14 cellular contexts compared by ENCODE assay signal in the genomic region with DNA sequence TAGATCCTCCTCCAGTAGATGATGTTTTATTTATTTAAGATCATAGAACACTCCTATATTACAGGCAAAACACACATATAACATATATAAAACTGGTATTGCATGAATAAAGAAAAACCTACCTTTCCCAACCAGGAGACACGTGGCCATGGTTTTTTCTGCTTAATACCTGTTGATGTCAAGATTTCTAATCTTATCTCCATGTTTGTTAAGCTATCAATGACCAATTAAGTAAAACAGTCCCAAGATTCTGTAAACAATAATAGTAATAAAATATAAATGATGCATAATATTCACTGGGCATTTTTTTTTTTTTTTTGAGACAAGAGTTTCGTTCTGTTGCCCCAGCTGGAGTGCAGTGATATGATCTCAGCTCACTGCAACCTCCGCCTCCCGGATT. TPM values are rescaled to one million over a fixed set of nuclear protein-coding genes. Genes with fewer than 3 reads are reported as not detected.
A peak's percentile ranks its signal among the peaks of the same experiment; 100 is the strongest.
DNase-seq lines count a peak whose midpoint lies in the region; ATAC-seq and TF ChIP-seq lines count a peak whose summit lies in the region.
"Had no signal": no experiment of that assay in that cellular context is flagged by ENCODE, and none has a peak within 500 bp of the region (broad histone marks: within the 10 kb centered on the region; RNA-seq: fewer than 3 reads in every experiment).

No MANE protein-coding gene starts in this region.

- H3K4me1 ChIP-seq in Loucy (ENCODE audit: insufficient read depth, low read length, poor library complexity, severe bottlenecking) = peaks cover 21% of the 10 kb centered on the region
- H3K4me1 ChIP-seq in SJCRH30 = peaks cover 6% of the 10 kb centered on the region; the same call in 1 of the 2 replicates

- H3K4me1 Mint-ChIP-seq in CD4-positive, alpha-beta T cell (ENCODE audit: low read depth) = peaks cover 16% of the 10 kb centered on the region
- H3K4me1 Mint-ChIP-seq in brain (peaks cover 58% of the 10 kb centered on the region), nephron (peaks cover 14% of the 10 kb centered on the region)

- no peak for ATAC-seq in CD4-positive, alpha-beta T cell (ENCODE audit: poor library complexity)
- ATAC-seq in GM18505 (IDR thresholded peaks at IDR 0.05; ENCODE audit: unreplicated experiment) (no peak), HG03097 (IDR thresholded peaks at IDR 0.05; ENCODE audit: low FRiP score, unreplicated experiment) (no peak)
- ATAC-seq: gastroesophageal sphincter had no signal

- H3K79me2 ChIP-seq in Loucy (ENCODE audit: insufficient read depth, low read length) = no peaks in the 10 kb centered on the region

- no peaks in the 10 kb centered on the region for H3K36me3 ChIP-seq in Loucy (ENCODE audit: insufficient read depth, low read length)
- H3K36me3 ChIP-seq in SJCRH30 = peaks cover 5% of the 10 kb centered on the region; the same call in 1 of the 2 replicates

- H3K9me3 Mint-ChIP-seq in CD4-positive, alpha-beta T cell = no peaks in the 10 kb centered on the region
- H3K9me3 Mint-ChIP-seq in brain (no peaks in the 10 kb centered on the region), nephron (no peaks in the 10 kb centered on the region)

- H2AFZ ChIP-seq in Loucy (ENCODE audit: low read length) = no peak overlapping the region

- no peak overlapping the region for H3K9ac ChIP-seq in Loucy (ENCODE audit: low read depth, low read length, poor library complexity, severe bottlenecking)

- TF ChIP-seq CTCF in CD4-positive, alpha-beta T cell (IDR thresholded peaks at IDR 0.05) = no peak
- TF ChIP-seq CTCF in Loucy (conservative IDR thresholded peaks at IDR 0.05; ENCODE audit: low read length) (no peak), brain (conservative IDR thresholded peaks at IDR 0.05) (no peak), nephron (IDR thresholded peaks at IDR 0.05; ENCODE audit: unreplicated experiment in 3 of 3) (no peak)

- no peak for DNase-seq in CD4-positive, alpha-beta T cell
- DNase-seq in SJCRH30 (no peak), cortex of kidney (lab: John Stamatoyannopoulos, UW) (no peak)
- DNase-seq: aorta, Kasumi-1, NCI-H1930, NCI-H526 treated with DMSO at 0.1 percent for 48 hours had no signal

- POLR2A ChIA-PET in CD4-positive, alpha-beta T cell (lab: Charles Lee) = no interaction called here

- H3K36me3 Mint-ChIP-seq in CD4-positive, alpha-beta T cell (ENCODE audit: low read depth) = peaks cover 12% of the 10 kb centered on the region
- peaks cover 8% of the 10 kb centered on the region for H3K36me3 Mint-ChIP-seq in brain
- peaks cover 5% of the 10 kb centered on the region for H3K36me3 Mint-ChIP-seq in nephron (ENCODE audit: low read depth)

- intact Hi-C loops in CD4-positive, alpha-beta T cell (cut with DNase I, micrococcal nuclease) = no loop called here

- H3K27ac Mint-ChIP-seq in CD4-positive, alpha-beta T cell = no peak overlapping the region
- H3K27ac Mint-ChIP-seq in brain (peak overlapping the region in 2 of 5 experiments; percentile 21 to 69), nephron (peak overlapping the region in 1 of 3 experiments; percentile 30)

- H3K9me2 ChIP-seq in Loucy (replicated peaks; ENCODE audit: low read depth, low read length) = no peaks in the 10 kb centered on the region

- CTCF ChIA-PET in CD4-positive, alpha-beta T cell (lab: Charles Lee) = no interaction called here

- peak overlapping the region; percentile 91 for H3K4me3 Mint-ChIP-seq in CD4-positive, alpha-beta T cell
- peak overlapping the region; percentile 85 to 91 (median 86) for H3K4me3 Mint-ChIP-seq in brain
- peak overlapping the region; percentile 88 to 96 (median 90) for H3K4me3 Mint-ChIP-seq in nephron

- H3K9me3 ChIP-seq in CD4-positive, alpha-beta T cell (ENCODE audit: control insufficient read depth, low read length) = no peaks in the 10 kb centered on the region
- H3K9me3 ChIP-seq in Loucy (ENCODE audit: insufficient read depth, low read depth, low read length) (no peaks in the 10 kb centered on the region), SJCRH30 (replicated peaks) (no peaks in the 10 kb centered on the region)
- H3K9me3 ChIP-seq: gastroesophageal sphincter had no signal

- no peaks in the 10 kb centered on the region for H3F3A ChIP-seq in Loucy (ENCODE audit: low read depth)

- H3K27ac ChIP-seq in CD4-positive, alpha-beta T cell (ENCODE audit: low read depth, low read length) = no peak overlapping the region
- H3K27ac ChIP-seq in SJCRH30 = no peak overlapping the region
- H3K27ac ChIP-seq: HL-60 had no signal

- H3K4me2 ChIP-seq in Loucy (ENCODE audit: low read depth, low read length, poor library complexity, severe bottlenecking) = peak overlapping the region; percentile 88

- H3K4me3 ChIP-seq in Loucy (ENCODE audit: low read length, poor library complexity, severe bottlenecking) (peak overlapping the region; percentile 39), SJCRH30 (no peak overlapping the region)

- H3K27me3 ChIP-seq in CD4-positive, alpha-beta T cell (ENCODE audit: control insufficient read depth, insufficient read depth, low read length) = no peaks in the 10 kb centered on the region
- no peaks in the 10 kb centered on the region for H3K27me3 ChIP-seq in Loucy (ENCODE audit: insufficient read depth, low read length, poor library complexity, severe bottlenecking)
- no peaks in the 10 kb centered on the region for H3K27me3 ChIP-seq in SJCRH30
- H3K27me3 ChIP-seq: gastroesophageal sphincter had no signal

- peaks cover 3% of the 10 kb centered on the region for H4K20me1 ChIP-seq in Loucy (ENCODE audit: insufficient read depth, low read length, poor library complexity, severe bottlenecking)

- no peak for TF ChIP-seq POLR2A in GM18505 (IDR thresholded peaks at IDR 0.05; ENCODE audit: borderline replicate concordance, extremely low read depth, insufficient read depth, insufficient read length)

- H3K27me3 Mint-ChIP-seq in CD4-positive, alpha-beta T cell = no peaks in the 10 kb centered on the region
- peaks cover 6% of the 10 kb centered on the region for H3K27me3 Mint-ChIP-seq in brain
- peaks cover 3% of the 10 kb centered on the region for H3K27me3 Mint-ChIP-seq in nephron (ENCODE audit: low read depth)

RNA-seq across cellular contexts. Expression of gene CPLANE1, which starts 1.7 kb away (rescaled TPM):
- 1 to 10 TPM; 4.9 to 5.7 TPM for total RNA-seq in CD4-positive, alpha-beta T cell
- polyA plus RNA-seq in brain (ENCODE audit: insufficient read depth, low read depth, low replicate concordance) = 4.0 TPM
- 26.9 and 34.2 TPM in 2 replicates for total RNA-seq in SJCRH30 (2014; rRNA removed; shearing (Covaris generic))
